Comparison of ENCODE assay signal across 1 cellular context in genomic region chr6:42563697-42564495, GRCh38.
A peak's percentile ranks its signal among the peaks of the same experiment; 100 is the strongest.
TF ChIP-seq lines count a peak whose summit lies in the region.

UBR2 (plus strand) TSS chr6:42564029; CDS start chr6:42564320, 291 bp downstream.

TF ChIP-seq in SK-N-SH, 30 proteins besides CTCF, POLR2A, EP300 and RAD21 (continued from another document):
- TF ChIP-seq MAX (IDR thresholded peaks at IDR 0.05; ENCODE audit: low read depth) (peak; percentile 63), FOXJ3 (CRISPR knock-in tag; IDR thresholded peaks at IDR 0.05) (0 out of 2 replicates have a peak, but pooled peaks have one; percentile 55), RFX5 (IDR thresholded peaks at IDR 0.05; ENCODE audit: low read length) (no peak), USF1 (IDR thresholded peaks at IDR 0.05; ENCODE audit: borderline replicate concordance, low read depth) (no peak), TEAD4 (IDR thresholded peaks at IDR 0.05; ENCODE audit: borderline replicate concordance, insufficient read depth) (no peak), IRF3 (IDR thresholded peaks at IDR 0.05; ENCODE audit: low read depth, low read length) (no peak), SIN3A (IDR thresholded peaks at IDR 0.05; ENCODE audit: borderline replicate concordance, low read depth, low read length) (0 out of 2 replicates have a peak, but pooled peaks have one; percentile 45)
